In the genomic region with DNA sequence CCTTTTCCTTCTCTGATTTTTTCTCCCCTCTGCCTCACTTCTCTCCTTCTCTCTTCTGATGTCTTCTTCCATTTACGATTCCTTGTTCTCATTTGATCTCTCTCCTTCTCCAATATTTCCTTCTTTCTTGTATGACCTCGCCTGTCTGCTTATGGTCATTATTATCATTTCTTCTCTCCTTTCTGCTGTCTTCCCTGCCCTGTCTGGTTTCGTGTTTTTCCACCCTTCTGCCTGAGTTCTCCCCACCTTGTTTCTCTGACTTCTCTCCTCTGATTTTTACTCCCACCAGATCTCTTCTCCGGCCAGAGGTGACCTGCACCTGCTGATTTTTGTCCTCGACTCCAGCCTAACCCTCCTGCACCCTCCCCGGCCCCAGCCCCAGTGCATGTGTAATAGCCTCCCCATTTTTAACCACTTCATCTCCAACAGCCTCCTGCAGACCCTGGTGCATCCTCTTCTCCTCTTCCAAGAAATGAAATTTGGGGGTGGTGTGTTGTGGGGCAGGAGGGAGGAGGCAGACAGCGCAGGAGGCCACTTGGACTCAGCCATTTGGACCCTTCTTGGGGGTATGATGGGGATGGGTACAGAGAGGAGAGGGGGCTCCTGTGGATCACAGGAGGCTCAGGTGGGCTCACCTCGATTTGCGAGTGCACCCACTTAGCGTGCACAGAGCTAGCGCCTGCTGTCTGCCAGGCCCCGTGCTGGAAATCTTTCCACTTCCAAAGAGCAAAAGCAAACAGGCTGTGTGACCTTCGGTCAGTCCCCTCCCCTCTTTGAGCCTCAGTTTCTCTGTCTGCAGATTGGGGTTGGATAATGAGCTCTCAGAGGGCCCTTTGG, we compare ENCODE assay signal across 10 cellular contexts. TPM values are rescaled to one million over a fixed set of nuclear protein-coding genes. Genes with fewer than 3 reads are reported as not detected.
DNase-seq lines count a peak whose midpoint lies in the region; ATAC-seq and TF ChIP-seq lines count a peak whose summit lies in the region.
"Had no signal": no experiment of that assay in that cellular context is flagged by ENCODE, and none has a peak within 500 bp of the region (broad histone marks: within the 10 kb centered on the region; RNA-seq: fewer than 3 reads in every experiment).

No MANE protein-coding gene starts in this region.

- peaks cover 10% of the 10 kb centered on the region for H3F3A ChIP-seq in SK-N-SH (replicated peaks; ENCODE audit: insufficient read depth)

- H3K9me3 ChIP-seq in SK-N-SH (no peaks in the 10 kb centered on the region), right lobe of liver (no peaks in the 10 kb centered on the region), suprapubic skin (no peaks in the 10 kb centered on the region)

- in situ Hi-C loops in astrocyte of the spinal cord (cut with HindIII; ENCODE audit: low sequenced_read_pairs): no loop called here

- H3K27ac ChIP-seq in SK-N-SH (ENCODE audit: low read depth in 2 of 2, low read length in 1 of 2) (no peak overlapping the region), right lobe of liver (no peak overlapping the region), suprapubic skin (peak overlapping the region; percentile 81)

- peak overlapping the region; percentile 35; the same call in 1 of the 2 replicates for H2AFZ ChIP-seq in SK-N-SH (ENCODE audit: low read depth)

- TF ChIP-seq POLR2A in right lobe of liver (IDR thresholded peaks at IDR 0.05) (no peak), suprapubic skin (IDR thresholded peaks at IDR 0.05) (no peak)

- H3K4me1 ChIP-seq in SK-N-SH (ENCODE audit: control insufficient read depth in 1 of 2, insufficient read depth in 2 of 2, low read depth in 1 of 2, low read length in 1 of 2): peaks cover 0 to 19% of the 10 kb centered on the region in 2 experiments; a peak in 2 of 4 replicates
- peaks cover 0 to 17% (median under 1%) of the 10 kb centered on the region in 4 donors for H3K4me1 ChIP-seq in right lobe of liver
- H3K4me1 ChIP-seq in suprapubic skin: peaks cover 97% of the 10 kb centered on the region

- H3K27me3 ChIP-seq in SK-N-SH (ENCODE audit: insufficient read depth) (no peaks in the 10 kb centered on the region), right lobe of liver (no peaks in the 10 kb centered on the region), suprapubic skin (no peaks in the 10 kb centered on the region)

- peak overlapping the region; percentile 47 to 50 for H3K4me3 ChIP-seq in SK-N-SH (ENCODE audit: low read depth in 2 of 2, low read length in 1 of 2)
- peak overlapping the region; percentile 26 for H3K4me3 ChIP-seq in astrocyte of the spinal cord (ENCODE audit: low read depth, low read length)
- H3K4me3 ChIP-seq in right lobe of liver: peak overlapping the region; percentile 20 to 54 (median 44)
- H3K4me3 ChIP-seq in suprapubic skin: peak overlapping the region; percentile 62

- 0 out of 2 replicates have a peak, but pooled peaks cover 3% of the 10 kb centered on the region for H3K79me2 ChIP-seq in SK-N-SH (ENCODE audit: insufficient read depth)

- H3K9ac ChIP-seq in SK-N-SH: peak overlapping the region; percentile 18; the same call in 1 of the 2 replicates

- no peaks in the 10 kb centered on the region for H4K20me1 ChIP-seq in SK-N-SH (ENCODE audit: insufficient read depth)

- peak overlapping the region; percentile 74 for H3K4me2 ChIP-seq in SK-N-SH

- intact Hi-C loops in right lobe of liver (cut with DNase I): no loop called here

- H3K36me3 ChIP-seq in SK-N-SH (replicated peaks in 1 of 2; ENCODE audit: control insufficient read depth in 1 of 2, insufficient read depth in 2 of 2, low read length in 1 of 2) (peaks cover 0 to 30% of the 10 kb centered on the region in 2 experiments), right lobe of liver (peaks cover 0 to 8% (median 0%) of the 10 kb centered on the region in 4 donors), suprapubic skin (peaks cover 38% of the 10 kb centered on the region)

- TF ChIP-seq CTCF in SK-N-SH (IDR thresholded peaks at IDR 0.05) (no peak), astrocyte of the spinal cord (IDR thresholded peaks at IDR 0.05; ENCODE audit: low read depth, low read length) (no peak), right lobe of liver (IDR thresholded peaks at IDR 0.05) (no peak), suprapubic skin (IDR thresholded peaks at IDR 0.05) (no peak)

- CTCF ChIA-PET in SK-N-SH (lab: Yijun Ruan, JAX): interaction anchor here (0.7 to 5.6 kb wide), 4 partner anchors 19 to 32 kb away, joined by 3 to 35 read pairs (median 4); a partner anchor contains a TSS

- TF ChIP-seq EP300 in SK-N-SH (IDR thresholded peaks at IDR 0.05; ENCODE audit: borderline replicate concordance in 1 of 2, low read depth in 1 of 2, low read length in 1 of 2): no peak
- TF ChIP-seq EP300 in suprapubic skin (IDR thresholded peaks at IDR 0.05): no peak

- POLR2A ChIA-PET in SK-N-SH (lab: Yijun Ruan, JAX): no interaction called here

- ATAC-seq in SK-N-SH treated with all-trans-retinoic acid at 6 μM for 48 hours (no peak), right lobe of liver (no peak), GM21576 (IDR thresholded peaks at IDR 0.05; ENCODE audit: unreplicated experiment) (no peak)

- TF ChIP-seq RAD21 in SK-N-SH (IDR thresholded peaks at IDR 0.05; ENCODE audit: low read length): no peak

- DNase-seq in SK-N-SH (no peak), astrocyte of the spinal cord (ENCODE audit: low read depth, low spot score) (no peak), right lobe of liver (no peak), suprapubic skin (ENCODE audit: low spot score in 2 of 2) (peak; percentile 43 to 50)
- DNase-seq in stimulated activated CD8-positive, alpha-beta memory T cell treated with anti-CD3 and anti-CD28 coated beads, Interleukin-4, amount 100 ng/mL, for 48 hours: no peak
- no peak for DNase-seq in NK-92 treated with Interleukin-12 subunit alpha and Interleukin-12 subunit beta, amount 100 ng/mL, for 24 hours (lab: John Stamatoyannopoulos, UW)
- DNase-seq: effector memory CD4-positive, alpha-beta T cell; NCI-H446 treated with DMSO at 0.1 percent for 48 hours had no signal

- no peaks in the 10 kb centered on the region for H3K9me2 ChIP-seq in SK-N-SH

- WGBS in SK-N-SH (ENCODE audit: low lambda C conversion rate): 71% methylated on average over 11 of the region's 13 CpGs
- 55% methylated on average over 9 of the region's 13 CpGs for WGBS in right lobe of liver (ENCODE audit: insufficient coverage, low coverage, low lambda C conversion rate, missing lambda C conversion rate)
- WGBS in suprapubic skin: 41% methylated on average over 9 of the region's 13 CpGs

TF ChIP-seq in SK-N-SH, 30 proteins besides CTCF, POLR2A, EP300 and RAD21 (continues in another document):
- TF ChIP-seq, protein P1, sequence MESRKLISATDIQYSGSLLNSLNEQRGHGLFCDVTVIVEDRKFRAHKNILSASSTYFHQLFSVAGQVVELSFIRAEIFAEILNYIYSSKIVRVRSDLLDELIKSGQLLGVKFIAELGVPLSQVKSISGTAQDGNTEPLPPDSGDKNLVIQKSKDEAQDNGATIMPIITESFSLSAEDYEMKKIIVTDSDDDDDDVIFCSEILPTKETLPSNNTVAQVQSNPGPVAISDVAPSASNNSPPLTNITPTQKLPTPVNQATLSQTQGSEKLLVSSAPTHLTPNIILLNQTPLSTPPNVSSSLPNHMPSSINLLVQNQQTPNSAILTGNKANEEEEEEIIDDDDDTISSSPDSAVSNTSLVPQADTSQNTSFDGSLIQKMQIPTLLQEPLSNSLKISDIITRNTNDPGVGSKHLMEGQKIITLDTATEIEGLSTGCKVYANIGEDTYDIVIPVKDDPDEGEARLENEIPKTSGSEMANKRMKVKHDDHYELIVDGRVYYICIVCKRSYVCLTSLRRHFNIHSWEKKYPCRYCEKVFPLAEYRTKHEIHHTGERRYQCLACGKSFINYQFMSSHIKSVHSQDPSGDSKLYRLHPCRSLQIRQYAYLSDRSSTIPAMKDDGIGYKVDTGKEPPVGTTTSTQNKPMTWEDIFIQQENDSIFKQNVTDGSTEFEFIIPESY (IDR thresholded peaks at IDR 0.05; ENCODE audit: borderline replicate concordance, low read depth): no peak
- no peak for TF ChIP-seq ELF1 (IDR thresholded peaks at IDR 0.05)
- TF ChIP-seq FOSL2 (IDR thresholded peaks at IDR 0.05; ENCODE audit: borderline replicate concordance, low read depth): no peak
- TF ChIP-seq RFX5 (IDR thresholded peaks at IDR 0.05; ENCODE audit: low read length): no peak

TF ChIP-seq in SK-N-SH treated with all-trans-retinoic acid at 6 μM for 48 hours, 23 proteins besides CTCF, POLR2A, EP300 and RAD21 (continues in another document):
- TF ChIP-seq ARNTL (CRISPR knock-in tag; IDR thresholded peaks at IDR 0.05; ENCODE audit: borderline replicate concordance, low read depth): no peak
- TF ChIP-seq GLIS3 (CRISPR knock-in tag; IDR thresholded peaks at IDR 0.05): no peak
- TF ChIP-seq, protein P2, sequence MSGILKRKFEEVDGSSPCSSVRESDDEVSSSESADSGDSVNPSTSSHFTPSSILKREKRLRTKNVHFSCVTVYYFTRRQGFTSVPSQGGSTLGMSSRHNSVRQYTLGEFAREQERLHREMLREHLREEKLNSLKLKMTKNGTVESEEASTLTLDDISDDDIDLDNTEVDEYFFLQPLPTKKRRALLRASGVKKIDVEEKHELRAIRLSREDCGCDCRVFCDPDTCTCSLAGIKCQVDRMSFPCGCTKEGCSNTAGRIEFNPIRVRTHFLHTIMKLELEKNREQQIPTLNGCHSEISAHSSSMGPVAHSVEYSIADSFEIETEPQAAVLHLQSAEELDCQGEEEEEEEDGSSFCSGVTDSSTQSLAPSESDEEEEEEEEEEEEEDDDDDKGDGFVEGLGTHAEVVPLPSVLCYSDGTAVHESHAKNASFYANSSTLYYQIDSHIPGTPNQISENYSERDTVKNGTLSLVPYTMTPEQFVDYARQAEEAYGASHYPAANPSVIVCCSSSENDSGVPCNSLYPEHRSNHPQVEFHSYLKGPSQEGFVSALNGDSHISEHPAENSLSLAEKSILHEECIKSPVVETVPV (CRISPR knock-in tag; IDR thresholded peaks at IDR 0.05): no peak
- TF ChIP-seq, protein P3, sequence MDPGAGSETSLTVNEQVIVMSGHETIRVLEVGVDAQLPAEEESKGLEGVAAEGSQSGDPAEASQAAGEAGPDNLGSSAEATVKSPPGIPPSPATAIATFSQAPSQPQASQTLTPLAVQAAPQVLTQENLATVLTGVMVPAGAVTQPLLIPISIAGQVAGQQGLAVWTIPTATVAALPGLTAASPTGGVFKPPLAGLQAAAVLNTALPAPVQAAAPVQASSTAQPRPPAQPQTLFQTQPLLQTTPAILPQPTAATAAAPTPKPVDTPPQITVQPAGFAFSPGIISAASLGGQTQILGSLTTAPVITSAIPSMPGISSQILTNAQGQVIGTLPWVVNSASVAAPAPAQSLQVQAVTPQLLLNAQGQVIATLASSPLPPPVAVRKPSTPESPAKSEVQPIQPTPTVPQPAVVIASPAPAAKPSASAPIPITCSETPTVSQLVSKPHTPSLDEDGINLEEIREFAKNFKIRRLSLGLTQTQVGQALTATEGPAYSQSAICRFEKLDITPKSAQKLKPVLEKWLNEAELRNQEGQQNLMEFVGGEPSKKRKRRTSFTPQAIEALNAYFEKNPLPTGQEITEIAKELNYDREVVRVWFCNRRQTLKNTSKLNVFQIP (CRISPR knock-in tag; IDR thresholded peaks at IDR 0.05; ENCODE audit: borderline replicate concordance, low read depth): no peak

RNA-seq across cellular contexts. Expression of a gene that starts 32.5 kb away (rescaled TPM):
- polyA plus RNA-seq in SK-N-SH (2012; rRNA removed): 168 and 172 TPM in 2 replicates
- 82.7 and 123 TPM in 2 replicates for polyA plus RNA-seq in SK-N-SH (2012; cell fraction: cytosol; rRNA removed)
- polyA plus RNA-seq in SK-N-SH (2012; cell fraction: nucleus; rRNA removed): 205 and 218 TPM in 2 replicates
- total RNA-seq in right lobe of liver: 10 to 100 TPM; 23.1 to 96.9 (median 38.8) TPM
- total RNA-seq in suprapubic skin: 100 to 1,000 TPM; 681 to 944 (median 771) TPM

Comparison
In these comparisons a context has a peak if more than half of its experiments do, and no peak if none do; other contexts are left out.
1. DNase-seq: peak in suprapubic skin (2 of 2); none in SK-N-SH (single experiment), astrocyte of the spinal cord (single experiment), right lobe of liver (0 of 3), stimulated activated CD8-positive, alpha-beta memory T cell treated with anti-CD3 and anti-CD28 coated beads, Interleukin-4, amount 100 ng/mL, for 48 hours (single experiment) and NK-92 treated with Interleukin-12 subunit alpha and Interleukin-12 subunit beta, amount 100 ng/mL, for 24 hours (single experiment).
2. RNA of a gene that starts 32.5 kb away (total RNA-seq): 681 to 944 TPM in suprapubic skin; 23.1 to 96.9 TPM in right lobe of liver; every median in the first group is over 4 times any median in the second.
3. Peak in every context shown above with its lines, with median percentiles within 50 percentile points of each other: H3K4me3 ChIP-seq.